Comparison of ENCODE assay signal across 16 cellular contexts in genomic region chr2:134581877-134582546, GRCh38.
DNase-seq lines count a peak whose midpoint lies in the region; ATAC-seq lines count a peak whose summit lies in the region.
"Had no signal": no experiment of that assay in that cellular context is flagged by ENCODE, and none has a peak within 500 bp of the region (broad histone marks: within the 10 kb centered on the region; RNA-seq: fewer than 3 reads in every experiment).

No MANE protein-coding gene starts in this region.

- H3K79me1 ChIP-seq in neuronal stem cell (ENCODE audit: low read depth, low read length) = no peaks in the 10 kb centered on the region

- H3K27me3 ChIP-seq in neuronal stem cell (ENCODE audit: control insufficient read depth in 3 of 3, insufficient read depth in 3 of 3, low read depth in 1 of 3, low read length in 3 of 3) = no peaks in the 10 kb centered on the region
- H3K27me3 ChIP-seq: esophagus muscularis mucosa had no signal

- H3K9me3 ChIP-seq in neuronal stem cell (replicated peaks in 1 of 2; ENCODE audit: control insufficient read depth in 2 of 2, insufficient read depth in 1 of 2, low read depth in 1 of 2, low read length in 2 of 2) = no peaks in the 10 kb centered on the region
- H3K9me3 ChIP-seq: esophagus muscularis mucosa, tibial artery had no signal

- H4K91ac ChIP-seq in neuronal stem cell (ENCODE audit: low read depth, low read length, poor library complexity) = no peak overlapping the region

- H3K36me3 Mint-ChIP-seq in activated CD8-positive, alpha-beta memory T cell treated with anti-CD3 and anti-CD28 coated beads, Interleukin-2, amount 10 ng/mL, durations not matched to agents 7 days and 5 days = peaks cover 7% of the 10 kb centered on the region

- no peak overlapping the region for H2BK120ac ChIP-seq in neuronal stem cell (ENCODE audit: low read depth, low read length)

- no peak overlapping the region for H2AFZ ChIP-seq in neuronal stem cell (ENCODE audit: low read length)

- H3K4ac ChIP-seq in neuronal stem cell (ENCODE audit: low read length) = no peak overlapping the region

- H3K9me3 Mint-ChIP-seq in activated CD8-positive, alpha-beta memory T cell treated with anti-CD3 and anti-CD28 coated beads, Interleukin-2, amount 10 ng/mL, durations not matched to agents 7 days and 5 days (ENCODE audit: low read depth) = no peaks in the 10 kb centered on the region

- no peaks in the 10 kb centered on the region for H3K36me3 ChIP-seq in neuronal stem cell (replicated peaks in 1 of 2; ENCODE audit: control insufficient read depth in 2 of 2, insufficient read depth in 2 of 2, low read length in 2 of 2)
- H3K36me3 ChIP-seq: esophagus muscularis mucosa, tibial artery had no signal

- no peak overlapping the region for H3K4me3 ChIP-seq in neuronal stem cell (ENCODE audit: low read length in 2 of 2)
- H3K4me3 ChIP-seq: esophagus muscularis mucosa, tibial artery had no signal

- H3K4me3 Mint-ChIP-seq in activated CD8-positive, alpha-beta memory T cell treated with anti-CD3 and anti-CD28 coated beads, Interleukin-2, amount 10 ng/mL, durations not matched to agents 7 days and 5 days = peak overlapping the region; percentile 10

- H3K14ac ChIP-seq in neuronal stem cell (ENCODE audit: low read length) = no peak overlapping the region

- H3K23ac ChIP-seq in neuronal stem cell (ENCODE audit: low read depth, low read length, poor library complexity) = no peak overlapping the region

- H3K27ac Mint-ChIP-seq in activated CD8-positive, alpha-beta memory T cell treated with anti-CD3 and anti-CD28 coated beads, Interleukin-2, amount 10 ng/mL, durations not matched to agents 7 days and 5 days = peak overlapping the region; percentile 98

- H2BK15ac ChIP-seq in neuronal stem cell (ENCODE audit: low read length) = no peak overlapping the region

- no peak overlapping the region for H2BK12ac ChIP-seq in neuronal stem cell (ENCODE audit: low read length)

- peaks cover 55% of the 10 kb centered on the region for H3K4me1 Mint-ChIP-seq in activated CD8-positive, alpha-beta memory T cell treated with anti-CD3 and anti-CD28 coated beads, Interleukin-2, amount 10 ng/mL, durations not matched to agents 7 days and 5 days

- H3K9ac ChIP-seq in neuronal stem cell (ENCODE audit: low read depth, low read length, poor library complexity) = no peak overlapping the region

- H2BK5ac ChIP-seq in neuronal stem cell (ENCODE audit: low read length) = no peak overlapping the region

- no peak overlapping the region for H3K4me2 ChIP-seq in neuronal stem cell (ENCODE audit: insufficient read depth, low read length, poor library complexity, severe bottlenecking)

- peak overlapping the region; percentile 54 for H3K18ac ChIP-seq in neuronal stem cell (ENCODE audit: low read length)

- H2AK5ac ChIP-seq in neuronal stem cell (ENCODE audit: low read depth, low read length) = no peak overlapping the region

- CTCF ChIA-PET in activated CD8-positive, alpha-beta memory T cell treated with anti-CD3 and anti-CD28 coated beads, Interleukin-2, amount 10 ng/mL, durations not matched to agents 7 days and 5 days (lab: Charles Lee) = interaction anchor here (0.6 to 1.5 kb wide), 4 partner anchors 11 to 84 kb away, joined by 3 to 4 read pairs (median 4); no protein-coding TSS in a partner anchor

- H3K27ac ChIP-seq in neuronal stem cell (replicated peaks; ENCODE audit: low read length) = no peak overlapping the region
- H3K27ac ChIP-seq: esophagus muscularis mucosa, tibial artery had no signal

- H4K8ac ChIP-seq in neuronal stem cell (ENCODE audit: low read depth, low read length) = no peak overlapping the region

- ATAC-seq in activated CD8-positive, alpha-beta memory T cell treated with anti-CD3 and anti-CD28 coated beads, Interleukin-2, amount 10 ng/mL, durations not matched to agents 7 days and 5 days = no peak
- ATAC-seq in GM21786 (IDR thresholded peaks at IDR 0.05; ENCODE audit: unreplicated experiment) (peak; percentile 69), HG03565 (IDR thresholded peaks at IDR 0.05; ENCODE audit: unreplicated experiment) (peak; percentile 58)
- ATAC-seq: right cardiac atrium had no signal

- H3K27me3 Mint-ChIP-seq in activated CD8-positive, alpha-beta memory T cell treated with anti-CD3 and anti-CD28 coated beads, Interleukin-2, amount 10 ng/mL, durations not matched to agents 7 days and 5 days = no peaks in the 10 kb centered on the region

- WGBS in neuronal stem cell (ENCODE audit: extremely low coverage in 2 of 2, insufficient read length in 2 of 2, insufficient replicate concordance in 1 of 2), 2 donors = no CpG with 5 or more reads among the region's 10 CpGs

- no peak for DNase-seq in activated CD8-positive, alpha-beta memory T cell treated with anti-CD3 and anti-CD28 coated beads, Interleukin-2, amount 10 ng/mL, durations not matched to agents 7 days and 5 days
- no peak for DNase-seq in activated CD8-positive, alpha-beta memory T cell treated with anti-CD3 and anti-CD28 coated beads, Interleukin-2, amount 50 U/mL, for 48 hours
- DNase-seq in neuronal stem cell (ENCODE audit: low spot score) = no peak
- DNase-seq in NCI-H510A (lab: John Stamatoyannopoulos, UW) = no peak
- DNase-seq in stimulated activated naive CD4-positive, alpha-beta T cell treated with Interleukin-2 at 50 U/mL for 16 hours (lab: John Stamatoyannopoulos, UW) = no peak
- DNase-seq in DMS 273 treated with DMSO at 0.1 percent for 48 hours (lab: John Stamatoyannopoulos, UW) = no peak
- DNase-seq: ACHN; activated effector memory CD4-positive, alpha-beta T cell treated with anti-CD3 and anti-CD28 coated beads, Interleukin-2, amount 50 U/mL, for 16 hours; central memory CD4-positive, alpha-beta T cell; NCI-H446 treated with DMSO at 0.1 percent for 48 hours; right cardiac atrium; SIG-M5; tibial artery had no signal

- peaks cover 0 to 9% of the 10 kb centered on the region in 2 donors for H3K4me1 ChIP-seq in neuronal stem cell (ENCODE audit: control insufficient read depth in 2 of 2, insufficient read depth in 1 of 2, low read depth in 1 of 2, low read length in 2 of 2)
- H3K4me1 ChIP-seq: esophagus muscularis mucosa, tibial artery had no signal
